In the genomic region with DNA sequence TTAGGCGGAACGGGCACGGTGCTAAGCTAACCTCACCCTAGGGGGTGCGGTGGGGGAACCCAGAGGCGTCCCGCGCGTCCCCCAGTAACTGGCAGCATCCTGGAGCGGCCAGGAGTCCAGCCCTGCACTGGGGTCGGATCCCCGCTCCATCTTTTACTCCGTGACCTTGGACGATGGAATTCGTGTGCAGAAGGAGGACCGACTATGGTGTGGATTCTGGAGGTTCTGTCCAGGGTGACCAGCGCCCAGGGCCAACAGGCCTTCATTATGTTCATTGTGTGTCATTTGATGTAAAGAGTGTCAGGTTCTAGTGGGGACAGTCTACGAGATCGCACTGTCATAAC, we compare ENCODE assay signal across 8 cellular contexts. TPM values are rescaled to one million over a fixed set of nuclear protein-coding genes. Genes with fewer than 3 reads are reported as not detected.
DNase-seq lines count a peak whose midpoint lies in the region; ATAC-seq and TF ChIP-seq lines count a peak whose summit lies in the region.

No MANE protein-coding gene starts in this region.

- DNase-seq in BE2C (no peak), dorsolateral prefrontal cortex (peak in 1 of 10 donors; percentile 45), HuH-7 (ENCODE audit: low spot score) (no peak), dermis blood vessel endothelial cell (no peak), NCI-H2171 (lab: John Stamatoyannopoulos, UW) (no peak)
- no peak for DNase-seq in naive thymus-derived CD8-positive, alpha-beta T cell

- intact Hi-C loops in dorsolateral prefrontal cortex (cut with DNase I) = loop anchor here (5.0 to 10.0 kb wide), 3 partner anchors 57 to 314 kb away; a partner anchor contains a TSS

- H3K27me3 Mint-ChIP-seq in naive thymus-derived CD8-positive, alpha-beta T cell = no peaks in the 10 kb centered on the region

- peaks cover 42 to 84% (median 79%) of the 10 kb centered on the region in 4 donors for H3K4me1 Mint-ChIP-seq in naive thymus-derived CD8-positive, alpha-beta T cell

- H3K9me3 ChIP-seq in BE2C = no peaks in the 10 kb centered on the region
- no peaks in the 10 kb centered on the region for H3K9me3 ChIP-seq in KOPT-K1 (ENCODE audit: insufficient read depth, low read length, poor library complexity, severe bottlenecking)

- H3K36me3 Mint-ChIP-seq in naive thymus-derived CD8-positive, alpha-beta T cell = peaks cover 0 to 20% (median 10%) of the 10 kb centered on the region in 3 donors

- ATAC-seq in naive thymus-derived CD8-positive, alpha-beta T cell = no peak
- ATAC-seq in HG02623 (IDR thresholded peaks at IDR 0.05; ENCODE audit: unreplicated experiment) = no peak

- no peaks in the 10 kb centered on the region for H3K27me3 ChIP-seq in BE2C
- H3K27me3 ChIP-seq in dorsolateral prefrontal cortex = no peaks in the 10 kb centered on the region

- H3K27ac ChIP-seq in KOPT-K1 (ENCODE audit: low read depth, low read length, poor library complexity, severe bottlenecking) (peak overlapping the region; percentile 94), dorsolateral prefrontal cortex (peak overlapping the region in 43 of 59 donors; percentile 18 to 93 (median 75))

- H3K4me3 ChIP-seq in BE2C (ENCODE audit: low read depth, low read length) (peak overlapping the region; percentile 96), dorsolateral prefrontal cortex (peak overlapping the region; percentile 66 to 100 (median 97))

- H3K36me3 ChIP-seq in BE2C (peaks cover 35% of the 10 kb centered on the region), KOPT-K1 (ENCODE audit: insufficient read depth, low read length) (peaks cover 29% of the 10 kb centered on the region)

- TF ChIP-seq CTCF in BE2C (IDR thresholded peaks at IDR 0.05; ENCODE audit: low read depth, low read length) (no peak), dorsolateral prefrontal cortex (IDR thresholded peaks at IDR 0.05 in 54 of 56, conservative IDR thresholded peaks at IDR 0.05 in 2 of 56; ENCODE audit: low read depth in 1 of 56, partially characterized antibody in 56 of 56) (no peak)

- H3K4me3 Mint-ChIP-seq in naive thymus-derived CD8-positive, alpha-beta T cell = peak overlapping the region; percentile 80 to 100 (median 92)

- POLR2A ChIA-PET in naive thymus-derived CD8-positive, alpha-beta T cell (lab: Charles Lee) = interaction anchor here (0.5 to 3.7 kb wide), 8 partner anchors 10 to 99 kb away, joined by 3 to 27 read pairs (median 4); a partner anchor contains a TSS

- H3K27ac Mint-ChIP-seq in naive thymus-derived CD8-positive, alpha-beta T cell = peak overlapping the region; percentile 91 to 99 (median 96)

- H3K9me3 Mint-ChIP-seq in naive thymus-derived CD8-positive, alpha-beta T cell = no peaks in the 10 kb centered on the region

- peaks cover 33% of the 10 kb centered on the region for H3K4me1 ChIP-seq in BE2C

RNA-seq across cellular contexts. Expression of a gene that starts 0.7 kb away (rescaled TPM):
- polyA plus RNA-seq in BE2C (2012; ENCODE audit: insufficient read depth, insufficient read length, low read depth) = 132 TPM
- total RNA-seq in dorsolateral prefrontal cortex = 100 to 1,000 TPM in 7 of 120 experiments, 10 to 100 TPM in 113; 40.9 to 134 (median 70.6) TPM
- total RNA-seq in naive thymus-derived CD8-positive, alpha-beta T cell = 100 to 1,000 TPM; 166 to 175 TPM
- 10 to 100 TPM; 10.5 to 17.3 (median 11.0) TPM for polyA plus RNA-seq in naive thymus-derived CD8-positive, alpha-beta T cell
- 32.1 and 33.2 TPM in 2 replicates for total RNA-seq in dermis blood vessel endothelial cell

RNA-seq across cellular contexts. Expression of a gene that starts 0.7 kb away (rescaled TPM):
- 1,058 TPM for polyA plus RNA-seq in BE2C (2012; ENCODE audit: insufficient read depth, insufficient read length, low read depth)
- 10 to 100 TPM; 25.2 to 59.5 (median 43.2) TPM for total RNA-seq in dorsolateral prefrontal cortex
- total RNA-seq in naive thymus-derived CD8-positive, alpha-beta T cell = 100 to 1,000 TPM in 1 of 2 experiments, 10 to 100 TPM in 1; 99.1 to 102 TPM
- polyA plus RNA-seq in naive thymus-derived CD8-positive, alpha-beta T cell = 100 to 1,000 TPM; 187 to 197 (median 196) TPM
- total RNA-seq in dermis blood vessel endothelial cell = 114 and 166 TPM in 2 replicates

RNA-seq across cellular contexts. Expression of a gene that starts 21.2 kb away (rescaled TPM):
- not detected for polyA plus RNA-seq in BE2C (2012; ENCODE audit: insufficient read depth, insufficient read length, low read depth)
- total RNA-seq in dorsolateral prefrontal cortex = 10 to 100 TPM in 1 of 120 experiments, 1 to 10 TPM in 119; 1.7 to 16.2 (median 4.4) TPM
- total RNA-seq in naive thymus-derived CD8-positive, alpha-beta T cell = 1 to 10 TPM; 1.1 to 1.4 TPM
- polyA plus RNA-seq in naive thymus-derived CD8-positive, alpha-beta T cell = 1 to 10 TPM; 2.7 to 9.2 (median 5.1) TPM
- not detected in 2 replicates for total RNA-seq in dermis blood vessel endothelial cell

RNA-seq across cellular contexts. Expression of a gene that starts 30.9 kb away (rescaled TPM):
- 0.49 TPM for polyA plus RNA-seq in BE2C (2012; ENCODE audit: insufficient read depth, insufficient read length, low read depth)
- 1 to 10 TPM in 1 of 120 experiments, under 1 TPM in 61, not detected in 58; 0.13 to 1.5 (median 0.29) TPM for total RNA-seq in dorsolateral prefrontal cortex
- not detected for total RNA-seq in naive thymus-derived CD8-positive, alpha-beta T cell
- polyA plus RNA-seq in naive thymus-derived CD8-positive, alpha-beta T cell = not detected
- total RNA-seq in dermis blood vessel endothelial cell = under 0.01 and 0.14 TPM in 2 replicates

RNA-seq across cellular contexts. Expression of a gene that starts 47.2 kb away (rescaled TPM):
- polyA plus RNA-seq in BE2C (2012; ENCODE audit: insufficient read depth, insufficient read length, low read depth) = 0.17 TPM
- total RNA-seq in dorsolateral prefrontal cortex (1 to 10 TPM in 12 of 120 experiments, under 1 TPM in 101, not detected in 7; 0.16 to 1.5 (median 0.55) TPM), dermis blood vessel endothelial cell (0.17 and 0.19 TPM in 2 replicates)
- under 1 TPM; 0.14 to 0.23 TPM for total RNA-seq in naive thymus-derived CD8-positive, alpha-beta T cell
- polyA plus RNA-seq in naive thymus-derived CD8-positive, alpha-beta T cell = under 1 TPM in 1 of 3 donors, not detected in 2; 0.15 TPM
